In genomic region chr4:36280555-36280954, GRCh38 we compare ENCODE assay signal across 11 cellular contexts. TPM values are rescaled to one million over a fixed set of nuclear protein-coding genes. Genes with fewer than 3 reads are reported as not detected.
DNase-seq lines count a peak whose midpoint lies in the region; ATAC-seq, FAIRE-seq and TF ChIP-seq lines count a peak whose summit lies in the region.
"Had no signal": no experiment of that assay in that cellular context is flagged by ENCODE, and none has a peak within 500 bp of the region (broad histone marks: within the 10 kb centered on the region; RNA-seq: fewer than 3 reads in every experiment).

No MANE protein-coding gene starts in this region.

- 47% methylated on average over 4 of the region's 4 CpGs for WGBS in hepatocyte (ENCODE audit: low lambda C conversion rate, missing lambda C conversion rate)

- peak overlapping the region in 1 of 3 experiments; percentile 1 for H3K4me3 ChIP-seq in keratinocyte (ENCODE audit: control insufficient read depth in 2 of 3, extremely low read depth in 1 of 3, insufficient read depth in 2 of 3, low read depth in 1 of 3, low read length in 3 of 3)
- no peak overlapping the region for H3K4me3 ChIP-seq in hepatocyte

- H3K4me2 ChIP-seq in keratinocyte (ENCODE audit: control insufficient read depth, extremely low read depth, insufficient read depth, low read depth, low read length) (peak overlapping the region; percentile 46), hepatocyte (no peak overlapping the region)

- peak; percentile 81 for FAIRE-seq in keratinocyte (lab: Jason Lieb, UNC)

- H3K4me3 Mint-ChIP-seq in activated CD4-positive, alpha-beta T cell treated with anti-CD3 and anti-CD28 coated beads for 36 hours, result no peak overlapping the region
- H3K4me3 Mint-ChIP-seq in activated CD8-positive, alpha-beta T cell treated with anti-CD3 and anti-CD28 coated beads, Interleukin-2, amount 10 ng/mL, durations not matched to agents 7 days and 5 days, result no peak overlapping the region

- CTCF ChIA-PET in activated CD4-positive, alpha-beta T cell treated with anti-CD3 and anti-CD28 coated beads for 36 hours (lab: Charles Lee), result interaction anchor here (0.6 to 1.8 kb wide), 3 partner anchors 28 to 66 kb away, joined by 3 to 6 read pairs (median 3); no protein-coding TSS in a partner anchor
- CTCF ChIA-PET in activated CD8-positive, alpha-beta T cell treated with anti-CD3 and anti-CD28 coated beads, Interleukin-2, amount 10 ng/mL, durations not matched to agents 7 days and 5 days (lab: Charles Lee), result interaction anchor here (1.1 to 3.2 kb wide), 4 partner anchors 10 to 120 kb away, joined by 3 to 19 read pairs (median 7); partner anchors contain the start of gene ARAP2

- peaks cover 71% of the 10 kb centered on the region for H3K4me1 Mint-ChIP-seq in activated CD4-positive, alpha-beta T cell treated with anti-CD3 and anti-CD28 coated beads for 36 hours
- H3K4me1 Mint-ChIP-seq in activated CD8-positive, alpha-beta T cell treated with anti-CD3 and anti-CD28 coated beads, Interleukin-2, amount 10 ng/mL, durations not matched to agents 7 days and 5 days (ENCODE audit: low read depth), result peaks cover 54% of the 10 kb centered on the region

- peaks cover 3% of the 10 kb centered on the region for H3K27me3 Mint-ChIP-seq in activated CD4-positive, alpha-beta T cell treated with anti-CD3 and anti-CD28 coated beads for 36 hours
- H3K27me3 Mint-ChIP-seq in activated CD8-positive, alpha-beta T cell treated with anti-CD3 and anti-CD28 coated beads, Interleukin-2, amount 10 ng/mL, durations not matched to agents 7 days and 5 days (ENCODE audit: low read depth), result no peaks in the 10 kb centered on the region

- peak in 1 of 3 experiments; percentile 45 for TF ChIP-seq CTCF in keratinocyte (optimal IDR thresholded peaks at IDR 0.05 in 1 of 3, IDR thresholded peaks at IDR 0.05 in 1 of 3, conservative IDR thresholded peaks at IDR 0.05 in 1 of 3; ENCODE audit: extremely low read depth in 1 of 3, insufficient read depth in 2 of 3, low read length in 3 of 3)
- TF ChIP-seq CTCF in hepatocyte (IDR thresholded peaks at IDR 0.05; ENCODE audit: poor library complexity), result no peak

- H3K9me3 ChIP-seq in keratinocyte (ENCODE audit: control insufficient read depth, low read depth, low read length) (no peaks in the 10 kb centered on the region), hepatocyte (ENCODE audit: low read depth) (no peaks in the 10 kb centered on the region)

- POLR2A ChIA-PET in activated CD4-positive, alpha-beta T cell treated with anti-CD3 and anti-CD28 coated beads for 36 hours (lab: Charles Lee), result interaction anchor here (1.0 kb wide), 1 partner anchor 52 kb away, joined by 3 read pairs; no protein-coding TSS in a partner anchor
- POLR2A ChIA-PET in activated CD8-positive, alpha-beta T cell treated with anti-CD3 and anti-CD28 coated beads, Interleukin-2, amount 10 ng/mL, durations not matched to agents 7 days and 5 days (lab: Charles Lee), result interaction anchor here (1.9 kb wide), 1 partner anchor 36 kb away, joined by 10 read pairs; the partner anchor contains the start of gene ARAP2

- no peak for DNase-seq in activated CD4-positive, alpha-beta T cell treated with anti-CD3 and anti-CD28 coated beads for 36 hours
- no peak for DNase-seq in activated CD4-positive, alpha-beta T cell treated with anti-CD3 and anti-CD28 coated beads, Interleukin-2, amount 50 U/mL, for 1 hour
- DNase-seq in activated CD8-positive, alpha-beta T cell treated with anti-CD3 and anti-CD28 coated beads, Interleukin-2, amount 10 ng/mL, durations not matched to agents 7 days and 5 days, result no peak
- no peak for DNase-seq in keratinocyte (ENCODE audit: low read depth, low spot score)
- peak; percentile 82 for DNase-seq in superior temporal gyrus (ENCODE audit: extremely low spot score)
- DNase-seq in effector CD8-positive, alpha-beta T cell (lab: John Stamatoyannopoulos, UW), result no peak
- DNase-seq in putamen (ENCODE audit: low spot score), result no peak
- no peak for DNase-seq in hepatocyte (ENCODE audit: low spot score)
- DNase-seq: activated CD4-positive, CD25-positive, alpha-beta regulatory T cell; activated gamma-delta T cell treated with Interleukin-2 at 50 U/mL for 16 hours; stimulated activated CD8-positive, alpha-beta memory T cell treated with anti-CD3 and anti-CD28 coated beads, Interleukin-4, amount 100 ng/mL, for 48 hours had no signal

- dilution Hi-C loops in keratinocyte (cut with MboI; ENCODE audit: extremely low pct_ligation_motif_present, low sequenced_read_pairs), result no loop called here

- H3K36me3 Mint-ChIP-seq in activated CD4-positive, alpha-beta T cell treated with anti-CD3 and anti-CD28 coated beads for 36 hours (ENCODE audit: low read depth), result peaks cover 3% of the 10 kb centered on the region
- peaks cover 2% of the 10 kb centered on the region for H3K36me3 Mint-ChIP-seq in activated CD8-positive, alpha-beta T cell treated with anti-CD3 and anti-CD28 coated beads, Interleukin-2, amount 10 ng/mL, durations not matched to agents 7 days and 5 days (ENCODE audit: low read depth)

- H3K27me3 ChIP-seq in keratinocyte (ENCODE audit: control insufficient read depth, extremely low read depth, insufficient read depth, low read length), result no peaks in the 10 kb centered on the region
- H3K27me3 ChIP-seq in hepatocyte, result no peaks in the 10 kb centered on the region

- no peaks in the 10 kb centered on the region for H3K79me2 ChIP-seq in keratinocyte (ENCODE audit: control insufficient read depth, insufficient read depth, low read length)
- no peaks in the 10 kb centered on the region for H3K79me2 ChIP-seq in hepatocyte

- peak overlapping the region; percentile 56 for H2AFZ ChIP-seq in keratinocyte (ENCODE audit: control insufficient read depth, low read length)
- H2AFZ ChIP-seq in hepatocyte, result no peak overlapping the region

- no peaks in the 10 kb centered on the region for H3K9me1 ChIP-seq in keratinocyte (ENCODE audit: control insufficient read depth, extremely low read depth, insufficient read depth, low read length)

- intact Hi-C loops in activated CD4-positive, alpha-beta T cell treated with anti-CD3 and anti-CD28 coated beads for 36 hours (cut with DNase I, micrococcal nuclease), result no loop called here

- H4K20me1 ChIP-seq in keratinocyte (ENCODE audit: control insufficient read depth, extremely low read depth, insufficient read depth, low read length), result no peaks in the 10 kb centered on the region
- H4K20me1 ChIP-seq in hepatocyte (ENCODE audit: insufficient read depth, poor library complexity, severe bottlenecking), result no peaks in the 10 kb centered on the region

- H3K27ac ChIP-seq in keratinocyte (ENCODE audit: control insufficient read depth, insufficient read depth, low read length) (peak overlapping the region; percentile 31), hepatocyte (no peak overlapping the region)

- H3K36me3 ChIP-seq in keratinocyte (ENCODE audit: control insufficient read depth in 2 of 2, extremely low read depth in 1 of 2, insufficient read depth in 2 of 2, low read length in 2 of 2) (no peaks in the 10 kb centered on the region), hepatocyte (replicated peaks; ENCODE audit: insufficient read depth, low read depth) (no peaks in the 10 kb centered on the region)

- H3K9me2 ChIP-seq in hepatocyte (replicated peaks; ENCODE audit: insufficient read depth), result no peaks in the 10 kb centered on the region

- H3K4me1 ChIP-seq in keratinocyte (ENCODE audit: control insufficient read depth, extremely low read depth, insufficient read depth, low read length) (peaks cover 36% of the 10 kb centered on the region), hepatocyte (ENCODE audit: insufficient read depth) (no peaks in the 10 kb centered on the region)

- no peak for ATAC-seq in activated CD4-positive, alpha-beta T cell treated with anti-CD3 and anti-CD28 coated beads for 36 hours
- ATAC-seq in activated CD8-positive, alpha-beta T cell treated with anti-CD3 and anti-CD28 coated beads, Interleukin-2, amount 10 ng/mL, durations not matched to agents 7 days and 5 days, result peak; percentile 26

- H3K27ac Mint-ChIP-seq in activated CD4-positive, alpha-beta T cell treated with anti-CD3 and anti-CD28 coated beads for 36 hours, result peak overlapping the region; percentile 22
- no peak overlapping the region for H3K27ac Mint-ChIP-seq in activated CD8-positive, alpha-beta T cell treated with anti-CD3 and anti-CD28 coated beads, Interleukin-2, amount 10 ng/mL, durations not matched to agents 7 days and 5 days

- H3K9me3 Mint-ChIP-seq in activated CD4-positive, alpha-beta T cell treated with anti-CD3 and anti-CD28 coated beads for 36 hours (ENCODE audit: low read depth), result peaks cover 4% of the 10 kb centered on the region
- H3K9me3 Mint-ChIP-seq in activated CD8-positive, alpha-beta T cell treated with anti-CD3 and anti-CD28 coated beads, Interleukin-2, amount 10 ng/mL, durations not matched to agents 7 days and 5 days (ENCODE audit: insufficient read depth), result no peaks in the 10 kb centered on the region

- H3K9ac ChIP-seq in keratinocyte (ENCODE audit: control insufficient read depth, extremely low read depth, insufficient read depth, low read length), result peak overlapping the region; percentile 26

RNA-seq across cellular contexts. Expression of gene DTHD1, which starts 0.9 kb away (rescaled TPM):
- total RNA-seq in activated CD4-positive, alpha-beta T cell treated with anti-CD3 and anti-CD28 coated beads for 36 hours, result under 1 TPM; 0.73 to 0.76 TPM
- total RNA-seq in activated CD8-positive, alpha-beta T cell treated with anti-CD3 and anti-CD28 coated beads, Interleukin-2, amount 10 ng/mL, durations not matched to agents 7 days and 5 days, result under 1 TPM; 0.26 TPM
- polyA plus RNA-seq in keratinocyte, result not detected in 3 replicates
- polyA plus RNA-seq in keratinocyte (2011; ENCODE audit: low read depth), result not detected
- not detected in 2 replicates for polyA plus RNA-seq in keratinocyte (2011; cell fraction: cytosol; rRNA removed)
- not detected in 2 replicates for polyA plus RNA-seq in keratinocyte (2011; cell fraction: nucleus; rRNA removed)
- polyA plus RNA-seq in keratinocyte (2012; ENCODE audit: low replicate concordance), result not detected in 2 replicates
- not detected in 3 replicates for polyA minus RNA-seq in keratinocyte
- not detected for polyA minus RNA-seq in keratinocyte (2011; cell fraction: cytosol; rRNA and poly(A)+ RNA removed)
- not detected in 2 replicates for polyA minus RNA-seq in keratinocyte (2011; cell fraction: nucleus; rRNA and poly(A)+ RNA removed)
- total RNA-seq in hepatocyte, result 0.12 TPM in 1 of 2 replicates, not detected in the other
- not detected in 2 replicates for polyA plus RNA-seq in hepatocyte

RNA-seq across cellular contexts. Expression of gene ARAP2, which starts 36.2 kb away (rescaled TPM):
- 10 to 100 TPM; 40.0 to 42.5 TPM for total RNA-seq in activated CD4-positive, alpha-beta T cell treated with anti-CD3 and anti-CD28 coated beads for 36 hours
- 10 to 100 TPM; 34.7 to 35.5 TPM for total RNA-seq in activated CD8-positive, alpha-beta T cell treated with anti-CD3 and anti-CD28 coated beads, Interleukin-2, amount 10 ng/mL, durations not matched to agents 7 days and 5 days
- polyA plus RNA-seq in keratinocyte (3.8 to 9.3 TPM (median 7.2 TPM) in 3 replicates), hepatocyte (5.9 and 8.8 TPM in 2 replicates)
- 52.3 TPM for polyA plus RNA-seq in keratinocyte (2011; ENCODE audit: low read depth)
- polyA plus RNA-seq in keratinocyte (2011; cell fraction: cytosol; rRNA removed), result 2.5 and 5.6 TPM in 2 replicates
- 8.8 and 13.1 TPM in 2 replicates for polyA plus RNA-seq in keratinocyte (2011; cell fraction: nucleus; rRNA removed)
- 5.6 and 16.2 TPM in 2 replicates for polyA plus RNA-seq in keratinocyte (2012; ENCODE audit: low replicate concordance)
- polyA minus RNA-seq in keratinocyte, result 3.5 to 42.7 TPM (median 27.0 TPM) in 3 replicates
- 8.2 TPM for polyA minus RNA-seq in keratinocyte (2011; cell fraction: cytosol; rRNA and poly(A)+ RNA removed)
- 23.8 and 62.5 TPM in 2 replicates for polyA minus RNA-seq in keratinocyte (2011; cell fraction: nucleus; rRNA and poly(A)+ RNA removed)
- 11.7 and 22.7 TPM in 2 replicates for total RNA-seq in hepatocyte
